7 cellular contexts compared by ENCODE assay signal in genomic region chr11:65488273-65489058, GRCh38. TPM values are rescaled to one million over a fixed set of nuclear protein-coding genes. Genes with fewer than 3 reads are reported as not detected.
DNase-seq lines count a peak whose midpoint lies in the region; ATAC-seq and TF ChIP-seq lines count a peak whose summit lies in the region.

No MANE protein-coding gene starts in this region.

- peaks cover 88 to 95% of the 10 kb centered on the region in 2 experiments for H3K4me1 ChIP-seq in HCT116 (ENCODE audit: control insufficient read depth in 1 of 2, insufficient read depth in 2 of 2, low read length in 2 of 2)
- H3K4me1 ChIP-seq in heart right ventricle = peaks cover 64 to 85% (median 80%) of the 10 kb centered on the region in 9 donors
- H3K4me1 ChIP-seq in gastrocnemius medialis = peaks cover 67 to 85% of the 10 kb centered on the region in 2 donors

- peak overlapping the region; percentile 20 for H2AFZ ChIP-seq in HCT116 (ENCODE audit: low read depth, low read length, poor library complexity, severe bottlenecking)

- H3K27ac ChIP-seq in HCT116 (ENCODE audit: low read depth, low read length) (peak overlapping the region; percentile 98), heart right ventricle (peak overlapping the region; percentile 88 to 100 (median 99)), gastrocnemius medialis (peak overlapping the region; percentile 93 to 99 (median 94))

- H3K4me1 Mint-ChIP-seq in activated CD8-positive, alpha-beta T cell treated with anti-CD3 and anti-CD28 coated beads for 36 hours (ENCODE audit: low read depth) = peaks cover 48% of the 10 kb centered on the region

- in situ Hi-C loops in gastrocnemius medialis (cut with MboI; ENCODE audit: low sequenced_read_pairs in 4 of 4) = no loop called here

- H3K36me3 ChIP-seq in HCT116 (ENCODE audit: control insufficient read depth in 1 of 2, insufficient read depth in 2 of 2, low read length in 2 of 2) = no peaks in the 10 kb centered on the region
- no peaks in the 10 kb centered on the region for H3K36me3 ChIP-seq in heart right ventricle
- H3K36me3 ChIP-seq in gastrocnemius medialis = no peaks in the 10 kb centered on the region

- peak overlapping the region; percentile 77 for H3K4me2 ChIP-seq in HCT116 (ENCODE audit: low read length)

- WGBS in heart right ventricle, 2 donors = 21 to 35% methylated on average over 10 of the region's 10 CpGs

- CTCF ChIA-PET in HCT116 (lab: Charles Lee) = interaction anchor here (1.2 to 1.4 kb wide), 3 partner anchors 9 to 19 kb away, joined by 7 to 11 read pairs (median 8); no protein-coding TSS in a partner anchor
- CTCF ChIA-PET in activated CD8-positive, alpha-beta T cell treated with anti-CD3 and anti-CD28 coated beads for 36 hours (lab: Charles Lee) = interaction anchor here (0.9 to 3.1 kb wide), 8 partner anchors 9 to 172 kb away, joined by 3 to 13 read pairs (median 8); partner anchors contain the start of gene MALAT1

- H3K9me3 ChIP-seq in HCT116 (ENCODE audit: control insufficient read depth in 1 of 2, insufficient read depth in 1 of 2, low read depth in 1 of 2, low read length in 2 of 2) (no peaks in the 10 kb centered on the region), heart right ventricle (no peaks in the 10 kb centered on the region), gastrocnemius medialis (no peaks in the 10 kb centered on the region)

- 0 out of 2 replicates have a peak, but pooled peaks cover 8% of the 10 kb centered on the region for H3K79me2 ChIP-seq in HCT116 (ENCODE audit: insufficient read depth, low read length)

- no peak for TF ChIP-seq RAD21 in HCT116 (IDR thresholded peaks at IDR 0.05; ENCODE audit: low read depth)

- no TSS peak for BruUV-seq in HCT116 (replicated peaks; lab: Mats Ljungman, UMichigan)

- peak; percentile 3 for ATAC-seq in HCT116
- peak; percentile 56 for ATAC-seq in activated CD8-positive, alpha-beta T cell treated with anti-CD3 and anti-CD28 coated beads for 36 hours
- ATAC-seq in heart right ventricle = no peak
- peak in 1 of 2 donors; percentile 11 for ATAC-seq in gastrocnemius medialis
- no peak for ATAC-seq in GM18511 (IDR thresholded peaks at IDR 0.05; ENCODE audit: unreplicated experiment)

- RAD21 ChIA-PET in HCT116 (lab: Charles Lee; ENCODE audit: low non-redundant PET in 1 of 2, low total read pairs in 2 of 2, uncharacterized antibody in 2 of 2, unreplicated experiment in 2 of 2) = interaction anchor here in 1 of 2 experiments (1.2 kb wide), 1 partner anchor 9 kb away, joined by 3 read pairs; no protein-coding TSS in a partner anchor

- DNase-seq in HCT116 (ENCODE audit: low read depth, low spot score) (no peak), heart right ventricle (peak in 1 of 2 donors; percentile 66), gastrocnemius medialis (peak in 1 of 2 donors; percentile 14), erythroblast (lab: John Stamatoyannopoulos, UW) (no peak), NCI-H2029 treated with DMSO at 0.1 percent for 48 hours (lab: John Stamatoyannopoulos, UW) (no peak)
- DNase-seq in activated CD8-positive, alpha-beta T cell treated with anti-CD3 and anti-CD28 coated beads for 36 hours = peak; percentile 68

- H3K27ac Mint-ChIP-seq in activated CD8-positive, alpha-beta T cell treated with anti-CD3 and anti-CD28 coated beads for 36 hours = peak overlapping the region; percentile 46

- TF ChIP-seq POLR2A in HCT116 (IDR thresholded peaks at IDR 0.05; ENCODE audit: borderline replicate concordance, extremely low read depth, insufficient read depth, insufficient read length) = no peak
- TF ChIP-seq POLR2A in gastrocnemius medialis (IDR thresholded peaks at IDR 0.05) = no peak
- TF ChIP-seq POLR2A in erythroblast (IDR thresholded peaks at IDR 0.05; ENCODE audit: low read length) = no peak

- no peaks in the 10 kb centered on the region for H3K9me3 Mint-ChIP-seq in activated CD8-positive, alpha-beta T cell treated with anti-CD3 and anti-CD28 coated beads for 36 hours

- peak overlapping the region; percentile 67 for H3K9ac ChIP-seq in HCT116 (ENCODE audit: low read length)

- peak overlapping the region in 1 of 2 experiments; percentile 27; a peak in 2 of 4 replicates for H3K4me3 ChIP-seq in HCT116 (replicated peaks in 1 of 2; ENCODE audit: low read depth in 1 of 2, low read length in 2 of 2)
- H3K4me3 ChIP-seq in heart right ventricle = peak overlapping the region in 8 of 10 donors; percentile 9 to 41 (median 25)
- peak overlapping the region in 3 of 4 donors; percentile 19 to 30 (median 30) for H3K4me3 ChIP-seq in gastrocnemius medialis

- no peaks in the 10 kb centered on the region for H3K27me3 Mint-ChIP-seq in activated CD8-positive, alpha-beta T cell treated with anti-CD3 and anti-CD28 coated beads for 36 hours

- TF ChIP-seq CTCF in HCT116 (IDR thresholded peaks at IDR 0.05 in 2 of 3, conservative IDR thresholded peaks at IDR 0.05 in 1 of 3; ENCODE audit: borderline replicate concordance in 1 of 3, insufficient read depth in 1 of 3, low read depth in 2 of 3, low read length in 2 of 3) = no peak
- TF ChIP-seq CTCF in activated CD8-positive, alpha-beta T cell treated with anti-CD3 and anti-CD28 coated beads for 36 hours (IDR thresholded peaks at IDR 0.05) = no peak
- TF ChIP-seq CTCF in heart right ventricle (IDR thresholded peaks at IDR 0.05) = no peak
- TF ChIP-seq CTCF in gastrocnemius medialis (IDR thresholded peaks at IDR 0.05 in 4 of 5, conservative IDR thresholded peaks at IDR 0.05 in 1 of 5) = no peak

- POLR2A ChIA-PET in HCT116 (lab: Charles Lee) = interaction anchor here (12.6 to 26.7 kb wide), 3 partner anchors 14 to 67 kb away, joined by 575 to 1499 read pairs (median 910); partner anchors contain the start of genes MALAT1 and NEAT1
- POLR2A ChIA-PET in activated CD8-positive, alpha-beta T cell treated with anti-CD3 and anti-CD28 coated beads for 36 hours (lab: Charles Lee) = interaction anchor here (0.6 to 36.2 kb wide), 5 partner anchors 11 to 791 kb away, joined by 3 to 4842 read pairs (median 94); partner anchors contain the start of genes MALAT1 and NEAT1

- peak overlapping the region; percentile 3 for H3K4me3 Mint-ChIP-seq in activated CD8-positive, alpha-beta T cell treated with anti-CD3 and anti-CD28 coated beads for 36 hours

- no peaks in the 10 kb centered on the region for H4K20me1 ChIP-seq in HCT116 (ENCODE audit: insufficient read depth)

- peaks cover 1% of the 10 kb centered on the region for H3K36me3 Mint-ChIP-seq in activated CD8-positive, alpha-beta T cell treated with anti-CD3 and anti-CD28 coated beads for 36 hours (ENCODE audit: low read depth)

- H3K27me3 ChIP-seq in HCT116 (ENCODE audit: insufficient read depth, low read length) (no peaks in the 10 kb centered on the region), heart right ventricle (no peaks in the 10 kb centered on the region), gastrocnemius medialis (no peaks in the 10 kb centered on the region)

- no peaks in the 10 kb centered on the region for H3K9me2 ChIP-seq in HCT116 (ENCODE audit: insufficient read depth)

- intact Hi-C loops in HCT116 (cut with micrococcal nuclease) = no loop called here
- intact Hi-C loops in activated CD8-positive, alpha-beta T cell treated with anti-CD3 and anti-CD28 coated beads for 36 hours (cut with micrococcal nuclease) = no loop called here
- intact Hi-C loops in heart right ventricle (cut with DNase I) = no loop called here
- intact Hi-C loops in gastrocnemius medialis (cut with DNase I; ENCODE audit: low total_unique reads) = no loop called here

TF ChIP-seq in HCT116, 20 proteins besides CTCF, POLR2A, EP300 and RAD21 (continues in another document):
- TF ChIP-seq TCF7L2 (IDR thresholded peaks at IDR 0.05; ENCODE audit: borderline replicate concordance, extremely low read depth, insufficient read depth, insufficient read length) (no peak), JUND (IDR thresholded peaks at IDR 0.05) (no peak), EZH2phosphoT487 (IDR thresholded peaks at IDR 0.05; ENCODE audit: borderline replicate concordance) (no peak), CBX3 (IDR thresholded peaks at IDR 0.05; ENCODE audit: low read depth) (no peak), MAX (IDR thresholded peaks at IDR 0.05) (no peak), SP1 (IDR thresholded peaks at IDR 0.05; ENCODE audit: low read depth) (no peak), POLR2AphosphoS5 (IDR thresholded peaks at IDR 0.05; ENCODE audit: low read depth, low read length) (no peak), ZFX (IDR thresholded peaks at IDR 0.05) (no peak), CEBPB (IDR thresholded peaks at IDR 0.05; ENCODE audit: low read depth) (no peak)

RNA-seq across cellular contexts. Expression of gene MALAT1, which starts 10.4 kb away (rescaled TPM):
- total RNA-seq in HCT116 (2021; ENCODE audit: unreplicated experiment) (6,000 TPM), heart right ventricle (1,000 to 10,000 TPM; 4,742 to 8,462 (median 5,956) TPM), gastrocnemius medialis (1,000 to 10,000 TPM in 3 of 4 donors, 100 to 1,000 TPM in 1; 874 to 6,745 (median 1,938) TPM)
- polyA plus RNA-seq in HCT116 (2012) = 380 and 423 TPM in 2 replicates
- total RNA-seq in activated CD8-positive, alpha-beta T cell treated with anti-CD3 and anti-CD28 coated beads for 36 hours = 1,000 to 10,000 TPM; 3,856 to 3,869 TPM
- polyA plus RNA-seq in heart right ventricle = 1,000 to 10,000 TPM in 1 of 2 donors, 100 to 1,000 TPM in 1; 205 to 8,339 TPM

RNA-seq across cellular contexts. Expression of gene SCYL1, which starts 36.4 kb away (rescaled TPM):
- total RNA-seq in HCT116 (2021; ENCODE audit: unreplicated experiment) (104 TPM), heart right ventricle (10 to 100 TPM; 47.4 to 66.9 (median 55.6) TPM), gastrocnemius medialis (100 to 1,000 TPM; 120 to 162 (median 133) TPM)
- polyA plus RNA-seq in HCT116 (2012) = 82.4 and 84.4 TPM in 2 replicates
- total RNA-seq in activated CD8-positive, alpha-beta T cell treated with anti-CD3 and anti-CD28 coated beads for 36 hours = 10 to 100 TPM; 71.5 to 76.8 TPM
- polyA plus RNA-seq in heart right ventricle = 100 to 1,000 TPM in 1 of 2 donors, 10 to 100 TPM in 1; 90.0 to 130 TPM

Comparison
In these comparisons a context has a peak if more than half of its experiments do, and no peak if none do; other contexts are left out.
1. ATAC-seq: peak in HCT116 (single experiment) and activated CD8-positive, alpha-beta T cell treated with anti-CD3 and anti-CD28 coated beads for 36 hours (single experiment); none in heart right ventricle (0 of 8) and GM18511 (single experiment).
2. Peak in every context shown above with its lines, with median percentiles within 50 percentile points of each other: H3K27ac ChIP-seq.